Comparison of ENCODE assay signal across 15 cellular contexts in the genomic region with DNA sequence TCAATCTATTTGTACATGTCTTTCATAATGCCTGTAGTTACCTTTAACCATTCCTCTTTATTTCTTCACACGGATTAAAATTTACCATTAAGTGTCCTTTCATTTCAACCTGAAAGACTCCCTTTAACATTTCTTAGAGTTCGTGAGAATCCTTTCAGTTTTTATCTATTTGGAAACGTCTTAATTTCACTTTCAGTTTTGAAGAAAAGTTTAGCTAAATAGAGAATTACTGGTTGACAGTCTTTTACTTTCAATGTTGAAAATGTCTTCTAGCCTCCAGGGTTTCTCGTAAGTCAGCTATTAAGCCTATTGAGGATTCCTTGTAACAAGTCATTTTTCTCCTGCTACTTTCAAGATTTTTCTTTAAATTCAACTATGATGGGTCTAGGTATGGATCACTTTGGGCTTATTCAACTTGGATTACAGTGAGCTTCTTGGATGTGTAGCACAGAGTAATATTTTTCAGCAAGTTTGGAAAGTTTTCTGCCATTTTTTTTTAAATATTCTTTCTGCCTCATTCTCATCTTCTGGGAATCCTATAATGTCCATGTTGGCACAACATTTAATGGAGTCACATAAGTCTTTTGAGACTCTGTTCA. TPM values are rescaled to one million over a fixed set of nuclear protein-coding genes. Genes with fewer than 3 reads are reported as not detected.
DNase-seq lines count a peak whose midpoint lies in the region; ATAC-seq lines count a peak whose summit lies in the region.
"Had no signal": no experiment of that assay in that cellular context is flagged by ENCODE, and none has a peak within 500 bp of the region (broad histone marks: within the 10 kb centered on the region; RNA-seq: fewer than 3 reads in every experiment).

No MANE protein-coding gene starts in this region.

- peaks cover 79% of the 10 kb centered on the region for H3K4me1 Mint-ChIP-seq in activated naive CD4-positive, alpha-beta T cell treated with anti-CD3 and anti-CD28 coated beads, Interleukin-2, amount 50 U/mL, for 24 hours
- H3K4me1 Mint-ChIP-seq in activated T-helper 2 cell treated with anti-CD3 and anti-CD28 coated beads, Interferon-gamma antibody, Interleukin-2, Interleukin-4, amounts not matched to agents 10 μg/mL and 5 μg/mL and 100 μg/mL, durations not matched to agents 14 hours and 24 hours and 36 hours (ENCODE audit: low read depth), result peaks cover 66% of the 10 kb centered on the region
- peaks cover 48 to 70% of the 10 kb centered on the region in 2 donors for H3K4me1 Mint-ChIP-seq in stimulated activated naive B cell treated with anti-CD40 and anti-IgM and Interleukin-4, amounts not matched to agents 10 μg/mL and 1 μg/mL and 100 μg/mL, for 72 hours

- ATAC-seq in HG03432 (IDR thresholded peaks at IDR 0.05; ENCODE audit: unreplicated experiment), result peak; percentile 17
- ATAC-seq in stimulated activated naive B cell treated with anti-CD40 and anti-IgM and Interleukin-4, amounts not matched to agents 10 μg/mL and 1 μg/mL and 100 μg/mL, for 72 hours (replicated peaks), result no peak

- H3K36me3 Mint-ChIP-seq in activated naive CD4-positive, alpha-beta T cell treated with anti-CD3 and anti-CD28 coated beads, Interleukin-2, amount 50 U/mL, for 24 hours, result peaks cover 22% of the 10 kb centered on the region
- peaks cover 29% of the 10 kb centered on the region for H3K36me3 Mint-ChIP-seq in activated T-helper 2 cell treated with anti-CD3 and anti-CD28 coated beads, Interferon-gamma antibody, Interleukin-2, Interleukin-4, amounts not matched to agents 10 μg/mL and 5 μg/mL and 100 μg/mL, durations not matched to agents 14 hours and 24 hours and 36 hours (ENCODE audit: low read depth)
- H3K36me3 Mint-ChIP-seq in stimulated activated naive B cell treated with anti-CD40 and anti-IgM and Interleukin-4, amounts not matched to agents 10 μg/mL and 1 μg/mL and 100 μg/mL, for 72 hours, result peaks cover 16 to 21% of the 10 kb centered on the region in 2 donors

- intact Hi-C loops in activated T-helper 2 cell treated with anti-CD3 and anti-CD28 coated beads, Interferon-gamma antibody, Interleukin-2, Interleukin-4, amounts not matched to agents 10 μg/mL and 5 μg/mL and 100 μg/mL, durations not matched to agents 14 hours and 24 hours and 36 hours (cut with micrococcal nuclease), result loop anchor here (1.0 to 10.0 kb wide), 3 partner anchors 48 to 867 kb away; no protein-coding TSS in a partner anchor

- no peaks in the 10 kb centered on the region for H3K9me3 Mint-ChIP-seq in activated naive CD4-positive, alpha-beta T cell treated with anti-CD3 and anti-CD28 coated beads, Interleukin-2, amount 50 U/mL, for 24 hours
- H3K9me3 Mint-ChIP-seq in activated T-helper 2 cell treated with anti-CD3 and anti-CD28 coated beads, Interferon-gamma antibody, Interleukin-2, Interleukin-4, amounts not matched to agents 10 μg/mL and 5 μg/mL and 100 μg/mL, durations not matched to agents 14 hours and 24 hours and 36 hours, result peaks cover 5% of the 10 kb centered on the region
- H3K9me3 Mint-ChIP-seq in stimulated activated naive B cell treated with anti-CD40 and anti-IgM and Interleukin-4, amounts not matched to agents 10 μg/mL and 1 μg/mL and 100 μg/mL, for 72 hours, result peaks cover 0 to 5% of the 10 kb centered on the region in 2 donors

- DNase-seq in activated naive CD4-positive, alpha-beta T cell treated with anti-CD3 and anti-CD28 coated beads, Interleukin-2, amount 50 U/mL, for 16 hours, result no peak
- DNase-seq in activated T-helper 2 cell treated with anti-CD3 and anti-CD28 coated beads, Interferon-gamma antibody, Interleukin-2, Interleukin-4, amounts not matched to agents 10 μg/mL and 5 μg/mL and 100 μg/mL, durations not matched to agents 14 hours and 24 hours and 36 hours (ENCODE audit: low spot score), result no peak
- DNase-seq in stimulated activated naive B cell treated with anti-CD40 and anti-IgM and Interleukin-4, amounts not matched to agents 10 μg/mL and 1 μg/mL and 100 μg/mL, for 72 hours, result no peak
- DNase-seq in NCI-H748 (lab: John Stamatoyannopoulos, UW; ENCODE audit: unreplicated experiment) (no peak), NCI-H128 (lab: John Stamatoyannopoulos, UW; ENCODE audit: unreplicated experiment) (no peak)
- DNase-seq in activated CD4-positive, CD25-positive, alpha-beta regulatory T cell treated with anti-CD3 and anti-CD28 coated beads, Interleukin-2, amount 50 U/mL, for 72 hours, result no peak
- DNase-seq: activated effector memory CD4-positive, alpha-beta T cell treated with anti-CD3 and anti-CD28 coated beads, Interleukin-2, amount 50 U/mL, for 16 hours; foreskin melanocyte; NCI-H187 treated with DMSO at 0.1 percent for 48 hours; nucleus accumbens; stimulated activated CD4-positive, alpha-beta T cell treated with anti-CD3 and anti-CD28 coated beads, Interleukin-2, amount 100 ng/mL, for 24 hours; T1000 had no signal

- H3K27me3 Mint-ChIP-seq in activated naive CD4-positive, alpha-beta T cell treated with anti-CD3 and anti-CD28 coated beads, Interleukin-2, amount 50 U/mL, for 24 hours, result no peaks in the 10 kb centered on the region
- no peaks in the 10 kb centered on the region for H3K27me3 Mint-ChIP-seq in activated T-helper 2 cell treated with anti-CD3 and anti-CD28 coated beads, Interferon-gamma antibody, Interleukin-2, Interleukin-4, amounts not matched to agents 10 μg/mL and 5 μg/mL and 100 μg/mL, durations not matched to agents 14 hours and 24 hours and 36 hours (ENCODE audit: low read depth)
- H3K27me3 Mint-ChIP-seq in stimulated activated naive B cell treated with anti-CD40 and anti-IgM and Interleukin-4, amounts not matched to agents 10 μg/mL and 1 μg/mL and 100 μg/mL, for 72 hours, result no peaks in the 10 kb centered on the region
- H3K27me3 Mint-ChIP-seq: dendritic cell treated with granulocyte-macrophage colony-stimulating factor and Interleukin-4, amounts not matched to agents 40 ng/mL and 50 ng/mL, for 4 days had no signal

- H3K4me3 Mint-ChIP-seq in activated naive CD4-positive, alpha-beta T cell treated with anti-CD3 and anti-CD28 coated beads, Interleukin-2, amount 50 U/mL, for 24 hours, result peak overlapping the region; percentile 94
- H3K4me3 Mint-ChIP-seq in activated T-helper 2 cell treated with anti-CD3 and anti-CD28 coated beads, Interferon-gamma antibody, Interleukin-2, Interleukin-4, amounts not matched to agents 10 μg/mL and 5 μg/mL and 100 μg/mL, durations not matched to agents 14 hours and 24 hours and 36 hours (ENCODE audit: low read depth), result peak overlapping the region; percentile 79
- peak overlapping the region; percentile 77 to 78 for H3K4me3 Mint-ChIP-seq in stimulated activated naive B cell treated with anti-CD40 and anti-IgM and Interleukin-4, amounts not matched to agents 10 μg/mL and 1 μg/mL and 100 μg/mL, for 72 hours
- H3K4me3 Mint-ChIP-seq: dendritic cell treated with granulocyte-macrophage colony-stimulating factor and Interleukin-4, amounts not matched to agents 40 ng/mL and 50 ng/mL, for 4 days had no signal

- H3K27ac Mint-ChIP-seq in activated naive CD4-positive, alpha-beta T cell treated with anti-CD3 and anti-CD28 coated beads, Interleukin-2, amount 50 U/mL, for 24 hours, result peak overlapping the region; percentile 99
- peak overlapping the region; percentile 90 for H3K27ac Mint-ChIP-seq in activated T-helper 2 cell treated with anti-CD3 and anti-CD28 coated beads, Interferon-gamma antibody, Interleukin-2, Interleukin-4, amounts not matched to agents 10 μg/mL and 5 μg/mL and 100 μg/mL, durations not matched to agents 14 hours and 24 hours and 36 hours
- peak overlapping the region; percentile 92 for H3K27ac Mint-ChIP-seq in stimulated activated naive B cell treated with anti-CD40 and anti-IgM and Interleukin-4, amounts not matched to agents 10 μg/mL and 1 μg/mL and 100 μg/mL, for 72 hours
- H3K27ac Mint-ChIP-seq: dendritic cell treated with granulocyte-macrophage colony-stimulating factor and Interleukin-4, amounts not matched to agents 40 ng/mL and 50 ng/mL, for 4 days had no signal

RNA-seq across cellular contexts. Expression of a gene that starts 48.5 kb away (rescaled TPM):
- total RNA-seq in activated T-helper 2 cell treated with anti-CD3 and anti-CD28 coated beads, Interferon-gamma antibody, Interleukin-2, Interleukin-4, amounts not matched to agents 10 μg/mL and 5 μg/mL and 100 μg/mL, durations not matched to agents 14 hours and 24 hours and 36 hours, result 11.3 and 11.9 TPM in 2 replicates
